ENCODE assay signal across 1 cellular context in the genomic region with DNA sequence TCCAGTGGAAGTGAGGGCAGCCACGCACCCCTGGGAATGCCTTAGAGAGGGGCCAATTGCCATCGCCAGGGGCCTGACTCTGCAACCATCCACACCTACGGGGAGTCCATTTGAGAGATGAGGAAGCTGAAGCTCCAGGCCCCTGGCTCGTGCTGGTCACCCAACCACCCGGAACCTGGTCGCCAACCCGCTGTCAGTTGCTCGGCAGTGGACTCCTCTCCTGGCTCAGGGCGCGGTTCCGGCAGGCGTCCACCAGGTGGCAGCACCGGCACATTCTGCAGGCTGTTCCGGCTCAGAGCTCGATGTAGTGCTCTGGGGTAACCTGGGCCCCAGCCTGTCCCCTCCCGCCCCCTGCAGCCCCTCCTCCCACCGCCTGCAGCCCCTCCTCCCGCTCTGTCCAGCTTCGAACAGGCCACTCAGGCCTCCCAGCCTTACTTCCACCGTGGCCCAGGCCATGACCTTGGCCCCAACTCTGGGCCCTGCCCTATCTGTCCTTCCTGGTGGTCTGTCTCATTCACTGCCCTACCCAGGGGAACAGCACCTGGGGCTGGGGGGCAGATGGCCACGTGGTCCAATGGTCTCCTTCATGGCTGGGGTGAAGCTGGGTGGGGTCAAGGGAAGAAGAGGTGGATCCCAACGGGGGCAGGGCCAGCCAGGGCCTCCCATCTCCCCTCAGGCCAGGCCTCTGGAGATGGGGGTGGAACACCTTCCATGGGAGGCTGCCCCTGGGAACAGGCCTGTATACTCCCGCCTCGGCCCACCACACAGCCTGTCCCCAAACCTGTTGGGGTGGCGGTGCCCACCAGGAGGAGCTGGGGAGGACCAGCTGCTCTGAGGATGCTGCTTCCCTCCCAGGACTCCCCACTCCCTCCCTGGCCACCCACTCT.
TF ChIP-seq lines count a peak whose summit lies in the region.

No MANE protein-coding gene starts in this region.

TF ChIP-seq in HepG2, 621 proteins besides CTCF, POLR2A, EP300 and RAD21 (continued from another document and continues in another):
- TF ChIP-seq, protein P1, sequence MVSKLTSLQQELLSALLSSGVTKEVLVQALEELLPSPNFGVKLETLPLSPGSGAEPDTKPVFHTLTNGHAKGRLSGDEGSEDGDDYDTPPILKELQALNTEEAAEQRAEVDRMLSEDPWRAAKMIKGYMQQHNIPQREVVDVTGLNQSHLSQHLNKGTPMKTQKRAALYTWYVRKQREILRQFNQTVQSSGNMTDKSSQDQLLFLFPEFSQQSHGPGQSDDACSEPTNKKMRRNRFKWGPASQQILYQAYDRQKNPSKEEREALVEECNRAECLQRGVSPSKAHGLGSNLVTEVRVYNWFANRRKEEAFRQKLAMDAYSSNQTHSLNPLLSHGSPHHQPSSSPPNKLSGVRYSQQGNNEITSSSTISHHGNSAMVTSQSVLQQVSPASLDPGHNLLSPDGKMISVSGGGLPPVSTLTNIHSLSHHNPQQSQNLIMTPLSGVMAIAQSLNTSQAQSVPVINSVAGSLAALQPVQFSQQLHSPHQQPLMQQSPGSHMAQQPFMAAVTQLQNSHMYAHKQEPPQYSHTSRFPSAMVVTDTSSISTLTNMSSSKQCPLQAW (CRISPR knock-in tag; IDR thresholded peaks at IDR 0.05), result peak; percentile 77; the same call in 1 of the 2 replicates
- TF ChIP-seq MTF1 (CRISPR knock-in tag; IDR thresholded peaks at IDR 0.05) (no peak), ZNF383 (CRISPR knock-in tag; IDR thresholded peaks at IDR 0.05; ENCODE audit: borderline replicate concordance) (no peak), STAT5B (CRISPR knock-in tag; IDR thresholded peaks at IDR 0.05) (no peak), HMG20A (CRISPR knock-in tag; IDR thresholded peaks at IDR 0.05; ENCODE audit: borderline replicate concordance) (no peak), ZNF34 (CRISPR knock-in tag; IDR thresholded peaks at IDR 0.05; ENCODE audit: borderline replicate concordance) (no peak), MAFK (conservative IDR thresholded peaks at IDR 0.05 in 1 of 2, IDR thresholded peaks at IDR 0.05 in 1 of 2; ENCODE audit: low read length in 2 of 2) (no peak), RCOR2 (CRISPR knock-in tag; IDR thresholded peaks at IDR 0.05) (no peak), ZNF12 (CRISPR knock-in tag; IDR thresholded peaks at IDR 0.05) (no peak), SMAD9 (CRISPR knock-in tag; IDR thresholded peaks at IDR 0.05) (no peak), ZSCAN12 (CRISPR knock-in tag; IDR thresholded peaks at IDR 0.05) (no peak), FIP1L1 (IDR thresholded peaks at IDR 0.05; ENCODE audit: borderline replicate concordance, insufficient read depth, low read depth, low read length) (no peak), SOX6 (IDR thresholded peaks at IDR 0.05) (no peak), SOX6 (CRISPR knock-in tag; IDR thresholded peaks at IDR 0.05) (no peak; the same call in none of the 2 replicates), ZFP37 (CRISPR knock-in tag; IDR thresholded peaks at IDR 0.05; ENCODE audit: borderline replicate concordance) (no peak), JUND (CRISPR knock-in tag; IDR thresholded peaks at IDR 0.05) (no peak), ZNF562 (CRISPR knock-in tag; IDR thresholded peaks at IDR 0.05; ENCODE audit: borderline replicate concordance) (no peak), ZKSCAN5 (CRISPR knock-in tag; IDR thresholded peaks at IDR 0.05) (no peak; the same call in 1 of the 2 replicates), KLF6 (CRISPR knock-in tag; IDR thresholded peaks at IDR 0.05) (no peak), RXRA (CRISPR knock-in tag; IDR thresholded peaks at IDR 0.05) (peak; percentile 88)
- TF ChIP-seq, protein P2, sequence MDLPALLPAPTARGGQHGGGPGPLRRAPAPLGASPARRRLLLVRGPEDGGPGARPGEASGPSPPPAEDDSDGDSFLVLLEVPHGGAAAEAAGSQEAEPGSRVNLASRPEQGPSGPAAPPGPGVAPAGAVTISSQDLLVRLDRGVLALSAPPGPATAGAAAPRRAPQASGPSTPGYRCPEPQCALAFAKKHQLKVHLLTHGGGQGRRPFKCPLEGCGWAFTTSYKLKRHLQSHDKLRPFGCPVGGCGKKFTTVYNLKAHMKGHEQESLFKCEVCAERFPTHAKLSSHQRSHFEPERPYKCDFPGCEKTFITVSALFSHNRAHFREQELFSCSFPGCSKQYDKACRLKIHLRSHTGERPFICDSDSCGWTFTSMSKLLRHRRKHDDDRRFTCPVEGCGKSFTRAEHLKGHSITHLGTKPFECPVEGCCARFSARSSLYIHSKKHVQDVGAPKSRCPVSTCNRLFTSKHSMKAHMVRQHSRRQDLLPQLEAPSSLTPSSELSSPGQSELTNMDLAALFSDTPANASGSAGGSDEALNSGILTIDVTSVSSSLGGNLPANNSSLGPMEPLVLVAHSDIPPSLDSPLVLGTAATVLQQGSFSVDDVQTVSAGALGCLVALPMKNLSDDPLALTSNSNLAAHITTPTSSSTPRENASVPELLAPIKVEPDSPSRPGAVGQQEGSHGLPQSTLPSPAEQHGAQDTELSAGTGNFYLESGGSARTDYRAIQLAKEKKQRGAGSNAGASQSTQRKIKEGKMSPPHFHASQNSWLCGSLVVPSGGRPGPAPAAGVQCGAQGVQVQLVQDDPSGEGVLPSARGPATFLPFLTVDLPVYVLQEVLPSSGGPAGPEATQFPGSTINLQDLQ (CRISPR knock-in tag; IDR thresholded peaks at IDR 0.05), result no peak; the same call in 1 of the 2 replicates
- TF ChIP-seq, protein P3, sequence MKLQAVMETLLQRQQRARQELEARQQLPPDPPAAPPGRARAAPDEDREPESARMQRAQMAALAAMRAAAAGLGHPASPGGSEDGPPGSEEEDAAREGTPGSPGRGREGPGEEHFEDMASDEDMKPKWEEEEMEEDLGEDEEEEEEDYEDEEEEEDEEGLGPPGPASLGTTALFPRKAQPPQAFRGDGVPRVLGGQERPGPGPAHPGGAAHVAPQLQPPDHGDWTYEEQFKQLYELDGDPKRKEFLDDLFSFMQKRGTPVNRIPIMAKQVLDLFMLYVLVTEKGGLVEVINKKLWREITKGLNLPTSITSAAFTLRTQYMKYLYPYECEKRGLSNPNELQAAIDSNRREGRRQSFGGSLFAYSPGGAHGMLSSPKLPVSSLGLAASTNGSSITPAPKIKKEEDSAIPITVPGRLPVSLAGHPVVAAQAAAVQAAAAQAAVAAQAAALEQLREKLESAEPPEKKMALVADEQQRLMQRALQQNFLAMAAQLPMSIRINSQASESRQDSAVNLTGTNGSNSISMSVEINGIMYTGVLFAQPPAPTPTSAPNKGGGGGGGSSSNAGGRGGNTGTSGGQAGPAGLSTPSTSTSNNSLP (IDR thresholded peaks at IDR 0.05; ENCODE audit: low read depth, low read length), result no peak
- TF ChIP-seq, protein P4, sequence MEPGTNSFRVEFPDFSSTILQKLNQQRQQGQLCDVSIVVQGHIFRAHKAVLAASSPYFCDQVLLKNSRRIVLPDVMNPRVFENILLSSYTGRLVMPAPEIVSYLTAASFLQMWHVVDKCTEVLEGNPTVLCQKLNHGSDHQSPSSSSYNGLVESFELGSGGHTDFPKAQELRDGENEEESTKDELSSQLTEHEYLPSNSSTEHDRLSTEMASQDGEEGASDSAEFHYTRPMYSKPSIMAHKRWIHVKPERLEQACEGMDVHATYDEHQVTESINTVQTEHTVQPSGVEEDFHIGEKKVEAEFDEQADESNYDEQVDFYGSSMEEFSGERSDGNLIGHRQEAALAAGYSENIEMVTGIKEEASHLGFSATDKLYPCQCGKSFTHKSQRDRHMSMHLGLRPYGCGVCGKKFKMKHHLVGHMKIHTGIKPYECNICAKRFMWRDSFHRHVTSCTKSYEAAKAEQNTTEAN (CRISPR knock-in tag; conservative IDR thresholded peaks at IDR 0.05), result no peak
- TF ChIP-seq, protein P5, sequence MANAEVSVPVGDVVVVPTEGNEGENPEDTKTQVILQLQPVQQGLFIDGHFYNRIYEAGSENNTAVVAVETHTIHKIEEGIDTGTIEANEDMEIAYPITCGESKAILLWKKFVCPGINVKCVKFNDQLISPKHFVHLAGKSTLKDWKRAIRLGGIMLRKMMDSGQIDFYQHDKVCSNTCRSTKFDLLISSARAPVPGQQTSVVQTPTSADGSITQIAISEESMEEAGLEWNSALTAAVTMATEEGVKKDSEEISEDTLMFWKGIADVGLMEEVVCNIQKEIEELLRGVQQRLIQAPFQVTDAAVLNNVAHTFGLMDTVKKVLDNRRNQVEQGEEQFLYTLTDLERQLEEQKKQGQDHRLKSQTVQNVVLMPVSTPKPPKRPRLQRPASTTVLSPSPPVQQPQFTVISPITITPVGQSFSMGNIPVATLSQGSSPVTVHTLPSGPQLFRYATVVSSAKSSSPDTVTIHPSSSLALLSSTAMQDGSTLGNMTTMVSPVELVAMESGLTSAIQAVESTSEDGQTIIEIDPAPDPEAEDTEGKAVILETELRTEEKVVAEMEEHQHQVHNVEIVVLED (CRISPR knock-in tag; IDR thresholded peaks at IDR 0.05; ENCODE audit: borderline replicate concordance), result no peak
- TF ChIP-seq, protein P6, sequence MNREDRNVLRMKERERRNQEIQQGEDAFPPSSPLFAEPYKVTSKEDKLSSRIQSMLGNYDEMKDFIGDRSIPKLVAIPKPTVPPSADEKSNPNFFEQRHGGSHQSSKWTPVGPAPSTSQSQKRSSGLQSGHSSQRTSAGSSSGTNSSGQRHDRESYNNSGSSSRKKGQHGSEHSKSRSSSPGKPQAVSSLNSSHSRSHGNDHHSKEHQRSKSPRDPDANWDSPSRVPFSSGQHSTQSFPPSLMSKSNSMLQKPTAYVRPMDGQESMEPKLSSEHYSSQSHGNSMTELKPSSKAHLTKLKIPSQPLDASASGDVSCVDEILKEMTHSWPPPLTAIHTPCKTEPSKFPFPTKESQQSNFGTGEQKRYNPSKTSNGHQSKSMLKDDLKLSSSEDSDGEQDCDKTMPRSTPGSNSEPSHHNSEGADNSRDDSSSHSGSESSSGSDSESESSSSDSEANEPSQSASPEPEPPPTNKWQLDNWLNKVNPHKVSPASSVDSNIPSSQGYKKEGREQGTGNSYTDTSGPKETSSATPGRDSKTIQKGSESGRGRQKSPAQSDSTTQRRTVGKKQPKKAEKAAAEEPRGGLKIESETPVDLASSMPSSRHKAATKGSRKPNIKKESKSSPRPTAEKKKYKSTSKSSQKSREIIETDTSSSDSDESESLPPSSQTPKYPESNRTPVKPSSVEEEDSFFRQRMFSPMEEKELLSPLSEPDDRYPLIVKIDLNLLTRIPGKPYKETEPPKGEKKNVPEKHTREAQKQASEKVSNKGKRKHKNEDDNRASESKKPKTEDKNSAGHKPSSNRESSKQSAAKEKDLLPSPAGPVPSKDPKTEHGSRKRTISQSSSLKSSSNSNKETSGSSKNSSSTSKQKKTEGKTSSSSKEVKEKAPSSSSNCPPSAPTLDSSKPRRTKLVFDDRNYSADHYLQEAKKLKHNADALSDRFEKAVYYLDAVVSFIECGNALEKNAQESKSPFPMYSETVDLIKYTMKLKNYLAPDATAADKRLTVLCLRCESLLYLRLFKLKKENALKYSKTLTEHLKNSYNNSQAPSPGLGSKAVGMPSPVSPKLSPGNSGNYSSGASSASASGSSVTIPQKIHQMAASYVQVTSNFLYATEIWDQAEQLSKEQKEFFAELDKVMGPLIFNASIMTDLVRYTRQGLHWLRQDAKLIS (CRISPR knock-in tag; IDR thresholded peaks at IDR 0.05), result no peak
- TF ChIP-seq, protein P7, sequence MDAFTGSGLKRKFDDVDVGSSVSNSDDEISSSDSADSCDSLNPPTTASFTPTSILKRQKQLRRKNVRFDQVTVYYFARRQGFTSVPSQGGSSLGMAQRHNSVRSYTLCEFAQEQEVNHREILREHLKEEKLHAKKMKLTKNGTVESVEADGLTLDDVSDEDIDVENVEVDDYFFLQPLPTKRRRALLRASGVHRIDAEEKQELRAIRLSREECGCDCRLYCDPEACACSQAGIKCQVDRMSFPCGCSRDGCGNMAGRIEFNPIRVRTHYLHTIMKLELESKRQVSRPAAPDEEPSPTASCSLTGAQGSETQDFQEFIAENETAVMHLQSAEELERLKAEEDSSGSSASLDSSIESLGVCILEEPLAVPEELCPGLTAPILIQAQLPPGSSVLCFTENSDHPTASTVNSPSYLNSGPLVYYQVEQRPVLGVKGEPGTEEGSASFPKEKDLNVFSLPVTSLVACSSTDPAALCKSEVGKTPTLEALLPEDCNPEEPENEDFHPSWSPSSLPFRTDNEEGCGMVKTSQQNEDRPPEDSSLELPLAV (CRISPR knock-in tag; conservative IDR thresholded peaks at IDR 0.05; ENCODE audit: low read depth), result no peak
- TF ChIP-seq, protein P8, sequence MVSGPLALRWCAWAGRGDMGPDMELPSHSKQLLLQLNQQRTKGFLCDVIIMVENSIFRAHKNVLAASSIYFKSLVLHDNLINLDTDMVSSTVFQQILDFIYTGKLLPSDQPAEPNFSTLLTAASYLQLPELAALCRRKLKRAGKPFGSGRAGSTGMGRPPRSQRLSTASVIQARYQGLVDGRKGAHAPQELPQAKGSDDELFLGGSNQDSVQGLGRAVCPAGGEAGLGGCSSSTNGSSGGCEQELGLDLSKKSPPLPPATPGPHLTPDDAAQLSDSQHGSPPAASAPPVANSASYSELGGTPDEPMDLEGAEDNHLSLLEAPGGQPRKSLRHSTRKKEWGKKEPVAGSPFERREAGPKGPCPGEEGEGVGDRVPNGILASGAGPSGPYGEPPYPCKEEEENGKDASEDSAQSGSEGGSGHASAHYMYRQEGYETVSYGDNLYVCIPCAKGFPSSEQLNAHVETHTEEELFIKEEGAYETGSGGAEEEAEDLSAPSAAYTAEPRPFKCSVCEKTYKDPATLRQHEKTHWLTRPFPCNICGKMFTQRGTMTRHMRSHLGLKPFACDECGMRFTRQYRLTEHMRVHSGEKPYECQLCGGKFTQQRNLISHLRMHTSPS (CRISPR knock-in tag; IDR thresholded peaks at IDR 0.05; ENCODE audit: low read depth), result no peak
- TF ChIP-seq, protein P9, sequence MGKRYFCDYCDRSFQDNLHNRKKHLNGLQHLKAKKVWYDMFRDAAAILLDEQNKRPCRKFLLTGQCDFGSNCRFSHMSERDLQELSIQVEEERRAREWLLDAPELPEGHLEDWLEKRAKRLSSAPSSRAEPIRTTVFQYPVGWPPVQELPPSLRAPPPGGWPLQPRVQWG (CRISPR knock-in tag; IDR thresholded peaks at IDR 0.05; ENCODE audit: borderline replicate concordance, low read depth), result no peak
- TF ChIP-seq, protein P10, sequence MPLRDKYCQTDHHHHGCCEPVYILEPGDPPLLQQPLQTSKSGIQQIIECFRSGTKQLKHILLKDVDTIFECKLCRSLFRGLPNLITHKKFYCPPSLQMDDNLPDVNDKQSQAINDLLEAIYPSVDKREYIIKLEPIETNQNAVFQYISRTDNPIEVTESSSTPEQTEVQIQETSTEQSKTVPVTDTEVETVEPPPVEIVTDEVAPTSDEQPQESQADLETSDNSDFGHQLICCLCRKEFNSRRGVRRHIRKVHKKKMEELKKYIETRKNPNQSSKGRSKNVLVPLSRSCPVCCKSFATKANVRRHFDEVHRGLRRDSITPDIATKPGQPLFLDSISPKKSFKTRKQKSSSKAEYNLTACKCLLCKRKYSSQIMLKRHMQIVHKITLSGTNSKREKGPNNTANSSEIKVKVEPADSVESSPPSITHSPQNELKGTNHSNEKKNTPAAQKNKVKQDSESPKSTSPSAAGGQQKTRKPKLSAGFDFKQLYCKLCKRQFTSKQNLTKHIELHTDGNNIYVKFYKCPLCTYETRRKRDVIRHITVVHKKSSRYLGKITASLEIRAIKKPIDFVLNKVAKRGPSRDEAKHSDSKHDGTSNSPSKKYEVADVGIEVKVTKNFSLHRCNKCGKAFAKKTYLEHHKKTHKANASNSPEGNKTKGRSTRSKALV (CRISPR knock-in tag; IDR thresholded peaks at IDR 0.05), result no peak
- TF ChIP-seq, protein P11, sequence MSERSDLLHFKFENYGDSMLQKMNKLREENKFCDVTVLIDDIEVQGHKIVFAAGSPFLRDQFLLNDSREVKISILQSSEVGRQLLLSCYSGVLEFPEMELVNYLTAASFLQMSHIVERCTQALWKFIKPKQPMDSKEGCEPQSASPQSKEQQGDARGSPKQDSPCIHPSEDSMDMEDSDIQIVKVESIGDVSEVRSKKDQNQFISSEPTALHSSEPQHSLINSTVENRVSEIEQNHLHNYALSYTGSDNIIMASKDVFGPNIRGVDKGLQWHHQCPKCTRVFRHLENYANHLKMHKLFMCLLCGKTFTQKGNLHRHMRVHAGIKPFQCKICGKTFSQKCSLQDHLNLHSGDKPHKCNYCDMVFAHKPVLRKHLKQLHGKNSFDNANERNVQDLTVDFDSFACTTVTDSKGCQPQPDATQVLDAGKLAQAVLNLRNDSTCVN (CRISPR knock-in tag; IDR thresholded peaks at IDR 0.05; ENCODE audit: borderline replicate concordance), result no peak; the same call in 1 of the 2 replicates
